In the genomic region with DNA sequence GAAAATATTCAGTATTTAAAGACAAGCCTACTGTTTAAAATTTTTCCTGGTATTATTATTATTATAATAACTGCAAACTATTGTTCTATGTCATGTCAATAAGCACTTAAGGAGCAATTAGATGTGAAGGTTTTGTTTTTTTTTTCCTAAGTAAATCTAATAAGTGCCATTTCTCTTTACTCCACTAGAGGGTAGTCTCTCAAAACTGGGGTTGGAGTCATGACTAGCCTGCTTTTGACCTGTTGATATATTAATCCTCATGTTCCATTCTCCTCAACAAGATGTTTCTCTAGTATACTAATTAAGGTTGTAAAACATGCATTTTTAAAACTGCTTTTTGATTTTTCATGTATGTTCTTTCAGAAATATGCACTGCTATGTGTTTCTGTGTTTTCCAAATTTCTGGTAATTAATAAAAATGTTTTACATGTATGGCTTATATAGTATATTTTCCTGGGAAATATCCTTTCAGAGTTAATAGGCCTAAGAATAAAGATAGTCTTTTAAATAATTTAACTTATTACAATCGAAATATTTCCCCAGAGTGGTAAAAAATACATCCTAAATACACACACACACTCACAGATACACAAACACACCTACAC, we compare ENCODE assay signal across 8 cellular contexts. TPM values are rescaled to one million over a fixed set of nuclear protein-coding genes. Genes with fewer than 3 reads are reported as not detected.
DNase-seq lines count a peak whose midpoint lies in the region; ATAC-seq, FAIRE-seq and TF ChIP-seq lines count a peak whose summit lies in the region.

No MANE protein-coding gene starts in this region.

- no peak overlapping the region for H3K27ac Mint-ChIP-seq in natural killer cell
- H3K27ac Mint-ChIP-seq in natural killer cell treated with Interleukin-12 subunit alpha and Interleukin-12 subunit beta and Interleukin-15 and Interleukin-18, amount 100 ng/mL, for 72 hours = no peak overlapping the region

- no peaks in the 10 kb centered on the region for H3K9me3 Mint-ChIP-seq in natural killer cell
- no peaks in the 10 kb centered on the region for H3K9me3 Mint-ChIP-seq in natural killer cell treated with Interleukin-12 subunit alpha and Interleukin-12 subunit beta and Interleukin-15 and Interleukin-18, amount 100 ng/mL, for 72 hours

- H3K4me3 Mint-ChIP-seq in natural killer cell = no peak overlapping the region
- no peak overlapping the region for H3K4me3 Mint-ChIP-seq in natural killer cell treated with Interleukin-12 subunit alpha and Interleukin-12 subunit beta and Interleukin-15 and Interleukin-18, amount 100 ng/mL, for 72 hours

- DNase-seq in natural killer cell (no peak), NCI-H446 treated with DMSO at 0.1 percent for 48 hours (lab: John Stamatoyannopoulos, UW) (peak; percentile 40), astrocyte of the cerebellum (ENCODE audit: low read depth) (no peak), iPS-NIHi7 (ENCODE audit: extremely low spot score) (peak; percentile 14), urothelium cell line (ENCODE audit: low spot score) (peak; percentile 33), GM12892 (ENCODE audit: insufficient read length) (no peak)
- DNase-seq in natural killer cell treated with Interleukin-12 subunit alpha and Interleukin-12 subunit beta and Interleukin-15 and Interleukin-18, amount 100 ng/mL, for 72 hours (ENCODE audit: low spot score) = no peak

- peaks cover 0 to under 1% of the 10 kb centered on the region in 2 donors for H3K4me1 Mint-ChIP-seq in natural killer cell
- H3K4me1 Mint-ChIP-seq in natural killer cell treated with Interleukin-12 subunit alpha and Interleukin-12 subunit beta and Interleukin-15 and Interleukin-18, amount 100 ng/mL, for 72 hours (ENCODE audit: low read depth in 2 of 2) = peaks cover 28 to 42% of the 10 kb centered on the region in 2 donors

- H3K36me3 Mint-ChIP-seq in natural killer cell = no peaks in the 10 kb centered on the region
- peaks cover 5% of the 10 kb centered on the region for H3K36me3 Mint-ChIP-seq in natural killer cell treated with Interleukin-12 subunit alpha and Interleukin-12 subunit beta and Interleukin-15 and Interleukin-18, amount 100 ng/mL, for 72 hours

- in situ Hi-C loops in astrocyte of the cerebellum (cut with HindIII; ENCODE audit: low sequenced_read_pairs) = no loop called here

- FAIRE-seq in urothelium cell line (lab: Jason Lieb, UNC) (no peak), GM12892 (lab: Jason Lieb, UNC) (no peak)

- TF ChIP-seq CTCF in natural killer cell (IDR thresholded peaks at IDR 0.05) (peak; percentile 62), astrocyte of the cerebellum (IDR thresholded peaks at IDR 0.05; ENCODE audit: low read depth, low read length, missing control alignments) (peak; percentile 68)

- H3K27me3 Mint-ChIP-seq in natural killer cell (ENCODE audit: low read depth in 2 of 2) = no peaks in the 10 kb centered on the region
- no peaks in the 10 kb centered on the region for H3K27me3 Mint-ChIP-seq in natural killer cell treated with Interleukin-12 subunit alpha and Interleukin-12 subunit beta and Interleukin-15 and Interleukin-18, amount 100 ng/mL, for 72 hours

- intact Hi-C loops in natural killer cell (cut with micrococcal nuclease) = loop anchor here (2.0 kb wide), 1 partner anchor 647 kb away; no protein-coding TSS in a partner anchor

- no peak for TF ChIP-seq POLR2A in GM12892 (IDR thresholded peaks at IDR 0.05; ENCODE audit: low read depth, low read length)

- H3K4me3 ChIP-seq in astrocyte of the cerebellum (ENCODE audit: low read depth, low read length) = no peak overlapping the region

- peak in 2 of 3 donors; percentile 37 to 40 for ATAC-seq in natural killer cell
- no peak for ATAC-seq in natural killer cell treated with Interleukin-12 subunit alpha and Interleukin-12 subunit beta and Interleukin-15 and Interleukin-18, amount 100 ng/mL, for 72 hours
- peak; percentile 49 for ATAC-seq in HG02981 (IDR thresholded peaks at IDR 0.05; ENCODE audit: unreplicated experiment)

RNA-seq across cellular contexts. Expression of a gene that starts 1.0 kb away (rescaled TPM):
- total RNA-seq in natural killer cell = under 1 TPM in 2 of 3 donors, not detected in 1; 0.27 to 0.90 TPM
- total RNA-seq in natural killer cell treated with Interleukin-12 subunit alpha and Interleukin-12 subunit beta and Interleukin-15 and Interleukin-18, amount 100 ng/mL, for 72 hours = 1 to 10 TPM; 1.4 to 4.6 TPM
- polyA plus RNA-seq in GM12892 (2012; ENCODE audit: missing spikeins) = 0.13 TPM

Comparison
In these comparisons a context has a peak if more than half of its experiments do, and no peak if none do; other contexts are left out.
1. ATAC-seq: peak in natural killer cell (2 of 3) and HG02981 (single experiment); none in natural killer cell treated with Interleukin-12 subunit alpha and Interleukin-12 subunit beta and Interleukin-15 and Interleukin-18, amount 100 ng/mL, for 72 hours (0 of 2).
2. DNase-seq: peak in NCI-H446 treated with DMSO at 0.1 percent for 48 hours (single experiment), iPS-NIHi7 (single experiment) and urothelium cell line (single experiment); none in natural killer cell (single experiment), natural killer cell treated with Interleukin-12 subunit alpha and Interleukin-12 subunit beta and Interleukin-15 and Interleukin-18, amount 100 ng/mL, for 72 hours (single experiment), astrocyte of the cerebellum (single experiment) and GM12892 (single experiment).